Comparison of ENCODE assay signal across 8 cellular contexts in genomic region chr6:31356216-31356945, GRCh38. TPM values are rescaled to one million over a fixed set of nuclear protein-coding genes. Genes with fewer than 3 reads are reported as not detected.
DNase-seq lines count a peak whose midpoint lies in the region; ATAC-seq and TF ChIP-seq lines count a peak whose summit lies in the region.

No MANE protein-coding gene starts in this region.

- intact Hi-C loops in activated CD4-positive, alpha-beta memory T cell treated with anti-CD3 and anti-CD28 coated beads for 36 hours (cut with micrococcal nuclease) = loop anchor here (5.0 kb wide), 1 partner anchor 669 kb away; the partner anchor contains the start of gene PPP1R18

- H3K4me3 ChIP-seq in GM12864 (ENCODE audit: low read depth, low read length) (peak overlapping the region; percentile 76), neuron (ENCODE audit: low read length) (peak overlapping the region; percentile 26)

- peak overlapping the region; percentile 99 for H3K27ac Mint-ChIP-seq in activated CD4-positive, alpha-beta memory T cell treated with anti-CD3 and anti-CD28 coated beads for 36 hours

- no peaks in the 10 kb centered on the region for H3K9me3 Mint-ChIP-seq in activated CD4-positive, alpha-beta memory T cell treated with anti-CD3 and anti-CD28 coated beads for 36 hours

- CTCF ChIA-PET in activated CD4-positive, alpha-beta memory T cell treated with anti-CD3 and anti-CD28 coated beads for 36 hours (lab: Charles Lee) = no interaction called here

- no peaks in the 10 kb centered on the region for H3K9me3 ChIP-seq in neuron (ENCODE audit: low read length)

- no peak for TF ChIP-seq CTCF in GM12864 (IDR thresholded peaks at IDR 0.05; ENCODE audit: low read depth, low read length, missing control alignments)

- H2AFZ ChIP-seq in neuron (ENCODE audit: low read depth, low read length) = no peak overlapping the region

- H3K27me3 ChIP-seq in neuron (ENCODE audit: insufficient read depth, low read length) = peaks cover 19% of the 10 kb centered on the region

- ATAC-seq in HG03280 (IDR thresholded peaks at IDR 0.05; ENCODE audit: unreplicated experiment) (peak; percentile 21), esophagus mucosa (peak; percentile 43), GM19351 (IDR thresholded peaks at IDR 0.05; ENCODE audit: unreplicated experiment) (no peak), HG03565 (IDR thresholded peaks at IDR 0.05; ENCODE audit: unreplicated experiment) (no peak)

- H3K4me1 ChIP-seq in neuron (ENCODE audit: insufficient read depth, low read length) = peaks cover 2% of the 10 kb centered on the region

- peaks cover 60% of the 10 kb centered on the region for H3K4me1 Mint-ChIP-seq in activated CD4-positive, alpha-beta memory T cell treated with anti-CD3 and anti-CD28 coated beads for 36 hours (ENCODE audit: low read depth)

- peaks cover 48% of the 10 kb centered on the region for H3K36me3 Mint-ChIP-seq in activated CD4-positive, alpha-beta memory T cell treated with anti-CD3 and anti-CD28 coated beads for 36 hours

- no peaks in the 10 kb centered on the region for H3K27me3 Mint-ChIP-seq in activated CD4-positive, alpha-beta memory T cell treated with anti-CD3 and anti-CD28 coated beads for 36 hours

- POLR2A ChIA-PET in activated CD4-positive, alpha-beta memory T cell treated with anti-CD3 and anti-CD28 coated beads for 36 hours (lab: Charles Lee) = interaction anchor here (2.5 kb wide), 1 partner anchor 87 kb away, joined by 20 read pairs; no protein-coding TSS in a partner anchor

- DNase-seq in GM12864 (ENCODE audit: low read depth) (no peak), NCI-H1436 (lab: John Stamatoyannopoulos, UW) (no peak)
- DNase-seq in activated CD4-positive, alpha-beta memory T cell treated with anti-CD3 and anti-CD28 coated beads for 36 hours = peak; percentile 80

- H3K36me3 ChIP-seq in neuron (ENCODE audit: insufficient read depth, low read length) = no peaks in the 10 kb centered on the region

- H3K4me3 Mint-ChIP-seq in activated CD4-positive, alpha-beta memory T cell treated with anti-CD3 and anti-CD28 coated beads for 36 hours = peak overlapping the region; percentile 99

RNA-seq across cellular contexts. Expression of gene HLA-B, which starts 0.6 kb away (rescaled TPM):
- total RNA-seq in activated CD4-positive, alpha-beta memory T cell treated with anti-CD3 and anti-CD28 coated beads for 36 hours = 1,000 to 10,000 TPM; 3,016 to 3,060 TPM
- 105 TPM for total RNA-seq in esophagus mucosa

RNA-seq across cellular contexts. Expression of gene MICA, which starts 47.0 kb away (rescaled TPM):
- total RNA-seq in activated CD4-positive, alpha-beta memory T cell treated with anti-CD3 and anti-CD28 coated beads for 36 hours = 1 to 10 TPM; 7.1 to 8.6 TPM
- total RNA-seq in esophagus mucosa = 11.0 TPM

Comparison
In these comparisons a context has a peak if more than half of its experiments do, and no peak if none do; other contexts are left out.
1. ATAC-seq: peak in HG03280 (single experiment) and esophagus mucosa (single experiment); none in GM19351 (single experiment) and HG03565 (single experiment).
2. RNA of gene HLA-B, which starts 0.6 kb away (total RNA-seq): 3,016 to 3,060 TPM in activated CD4-positive, alpha-beta memory T cell treated with anti-CD3 and anti-CD28 coated beads for 36 hours; 105 TPM in esophagus mucosa (single experiment); every median in the first group is over 10 times any median in the second.